ENCODE assay signal across 17 cellular contexts in the genomic region with DNA sequence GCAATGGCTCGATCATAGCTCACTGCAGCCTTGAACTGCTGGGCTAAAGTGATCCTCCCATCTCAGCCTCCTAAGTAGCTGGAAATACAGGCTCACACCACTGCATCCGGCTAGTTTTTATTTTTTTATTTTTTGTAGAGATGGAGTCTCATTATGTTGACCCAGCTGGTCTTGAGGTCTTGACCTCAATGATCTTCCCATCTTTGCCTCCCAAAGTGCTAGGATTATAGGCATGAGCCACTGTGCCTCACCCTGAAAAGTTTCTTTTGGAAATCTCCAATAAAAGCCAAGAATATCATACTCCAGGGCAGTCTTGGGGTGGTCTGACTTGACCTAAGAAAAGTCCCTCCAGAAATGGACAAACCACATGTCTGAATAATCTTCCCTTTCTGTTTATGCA.
"Had no signal": no experiment of that assay in that cellular context is flagged by ENCODE, and none has a peak within 500 bp of the region (broad histone marks: within the 10 kb centered on the region; RNA-seq: fewer than 3 reads in every experiment).

No MANE protein-coding gene starts in this region.

- H3K27ac ChIP-seq: HL-60, RWPE1 had no signal

- H3K9me3 ChIP-seq: MG63 had no signal

- H3K36me3 ChIP-seq: MG63 had no signal

- H3K27me3 ChIP-seq: MG63 had no signal

- ATAC-seq: SK-N-SH treated with all-trans-retinoic acid at 6 μM for 48 hours had no signal

- H3K4me3 ChIP-seq: MG63 had no signal

- DNase-seq: KBM-7, MG63, NCI-H1092, NCI-H1436, NCI-H187, NCI-H2029, NCI-H2081 treated with DMSO at 0.1 percent for 48 hours, NCI-H2171, NCI-H226, NCI-H446, NCI-H510A, NCI-H524 treated with DMSO at 0.1 percent for 48 hours, NCI-H774, SHP77 had no signal
